Comparison of ENCODE assay signal across 23 cellular contexts in genomic region chr2:119253760-119254600, GRCh38. TPM values are rescaled to one million over a fixed set of nuclear protein-coding genes. Genes with fewer than 3 reads are reported as not detected.
DNase-seq lines count a peak whose midpoint lies in the region; ATAC-seq, FAIRE-seq and TF ChIP-seq lines count a peak whose summit lies in the region.
"Had no signal": no experiment of that assay in that cellular context is flagged by ENCODE, and none has a peak within 500 bp of the region (broad histone marks: within the 10 kb centered on the region; RNA-seq: fewer than 3 reads in every experiment).

No MANE protein-coding gene starts in this region.

- H3K23me2 ChIP-seq in H1 (ENCODE audit: low read depth, low read length): no peaks in the 10 kb centered on the region

- 88% methylated on average over 14 of the region's 14 CpGs; no CpG with 5 or more reads in 1 of the 2 experiments for WGBS in H1 (ENCODE audit: extremely low coverage in 1 of 2, insufficient coverage in 1 of 2, insufficient read length in 1 of 2, insufficient replicate concordance in 2 of 2, low coverage in 1 of 2, low lambda C conversion rate in 2 of 2, missing lambda C conversion rate in 1 of 2), 2 experiments
- WGBS in neuronal stem cell (ENCODE audit: extremely low coverage in 2 of 2, insufficient read length in 2 of 2, insufficient replicate concordance in 1 of 2), 2 donors: no CpG with 5 or more reads among the region's 14 CpGs

- 0 out of 2 replicates have a peak overlapping the region, but pooled peaks have one; percentile 53 for H2BK15ac ChIP-seq in H1 (ENCODE audit: low read length)
- H2BK15ac ChIP-seq in neuronal stem cell (ENCODE audit: low read length): peak overlapping the region; percentile 6

- FAIRE-seq in H1 (lab: Jason Lieb, UNC): no peak
- FAIRE-seq: colon had no signal

- H3K4me3 ChIP-seq in Caco-2 (ENCODE audit: low read depth, low read length) (no peak overlapping the region), NT2/D1 (ENCODE audit: insufficient read length, low read depth) (no peak overlapping the region), H1 (ENCODE audit: extremely low read depth in 1 of 4, insufficient read depth in 2 of 4, low read depth in 3 of 4, low read length in 4 of 4) (no peak overlapping the region), neuronal stem cell (ENCODE audit: low read length in 2 of 2) (no peak overlapping the region)
- H3K4me3 ChIP-seq in CD8-positive, alpha-beta T cell (ENCODE audit: low read depth, low read length): no peak overlapping the region
- H3K4me3 ChIP-seq: gastroesophageal sphincter, thoracic aorta had no signal

- H3K9me3 ChIP-seq in Caco-2 (no peaks in the 10 kb centered on the region), NT2/D1 (ENCODE audit: insufficient read depth, low read length) (no peaks in the 10 kb centered on the region), H1 (ENCODE audit: insufficient read depth in 2 of 2, low read depth in 1 of 2, low read length in 1 of 2) (no peaks in the 10 kb centered on the region), neuronal stem cell (replicated peaks in 1 of 2; ENCODE audit: control insufficient read depth in 2 of 2, insufficient read depth in 1 of 2, low read depth in 1 of 2, low read length in 2 of 2) (no peaks in the 10 kb centered on the region)
- H3K9me3 ChIP-seq in CD8-positive, alpha-beta T cell (ENCODE audit: low read length): no peaks in the 10 kb centered on the region
- H3K9me3 ChIP-seq: gastroesophageal sphincter, thoracic aorta had no signal

- peak overlapping the region; percentile 99 for H2BK12ac ChIP-seq in H1 (ENCODE audit: low read depth, low read length)
- H2BK12ac ChIP-seq in neuronal stem cell (ENCODE audit: low read length): no peak overlapping the region

- no peak overlapping the region for H3K23ac ChIP-seq in H1 (ENCODE audit: insufficient read length)
- H3K23ac ChIP-seq in neuronal stem cell (ENCODE audit: low read depth, low read length, poor library complexity): no peak overlapping the region

- peak overlapping the region; percentile 11 for H3K27ac Mint-ChIP-seq in Caco-2 (ENCODE audit: unreplicated experiment)
- no peak overlapping the region for H3K27ac Mint-ChIP-seq in CD8-positive, alpha-beta T cell
- H3K27ac Mint-ChIP-seq: activated naive CD4-positive, alpha-beta T cell treated with anti-CD3 and anti-CD28 coated beads, Interleukin-2, amount 50 U/mL, for 24 hours; CD4-positive, alpha-beta memory T cell had no signal

- DNase-seq in Caco-2 (no peak), NT2/D1 (ENCODE audit: low read depth, low spot score) (no peak), H1 (ENCODE audit: low read depth in 1 of 2, low spot score in 2 of 2) (no peak), neuronal stem cell (ENCODE audit: low spot score) (no peak), COLO829 (ENCODE audit: low spot score) (no peak), omental fat pad (ENCODE audit: low spot score) (no peak)
- no peak for DNase-seq in CD8-positive, alpha-beta T cell
- DNase-seq: activated CD4-positive, CD25-positive, alpha-beta regulatory T cell; CD4-positive, alpha-beta memory T cell; DMS79 treated with DMSO at 0.1 percent for 48 hours; midbrain; NCI-H1417 treated with DMSO at 0.1 percent for 48 hours; NCI-H2171; NCI-H748 treated with DMSO at 0.1 percent for 48 hours; nephron progenitor cell; OCI-M1; retina; T-helper 9 cell had no signal

- peaks cover 10% of the 10 kb centered on the region for H3K36me3 Mint-ChIP-seq in Caco-2 (ENCODE audit: insufficient read depth, unreplicated experiment)
- H3K36me3 Mint-ChIP-seq in CD8-positive, alpha-beta T cell: no peaks in the 10 kb centered on the region
- H3K36me3 Mint-ChIP-seq: activated naive CD4-positive, alpha-beta T cell treated with anti-CD3 and anti-CD28 coated beads, Interleukin-2, amount 50 U/mL, for 24 hours; CD4-positive, alpha-beta memory T cell had no signal

- ATAC-seq in omental fat pad (ENCODE audit: low FRiP score): no peak
- no peak for ATAC-seq in GM18870 (IDR thresholded peaks at IDR 0.05; ENCODE audit: unreplicated experiment)
- no peak for ATAC-seq in CD8-positive, alpha-beta T cell
- ATAC-seq: gastroesophageal sphincter had no signal

- H3K36me3 ChIP-seq in Caco-2 (ENCODE audit: control insufficient read depth, insufficient read depth, low read length): no peaks in the 10 kb centered on the region
- peaks cover 46% of the 10 kb centered on the region for H3K36me3 ChIP-seq in NT2/D1 (ENCODE audit: insufficient read depth, insufficient read length, low read length)
- H3K36me3 ChIP-seq in H1 (ENCODE audit: control insufficient read depth in 2 of 4, insufficient read depth in 4 of 4, low read length in 3 of 4): peaks cover 0 to 5% (median 2%) of the 10 kb centered on the region in 4 experiments; a peak in 2 of 8 replicates
- no peaks in the 10 kb centered on the region for H3K36me3 ChIP-seq in neuronal stem cell (replicated peaks in 1 of 2; ENCODE audit: control insufficient read depth in 2 of 2, insufficient read depth in 2 of 2, low read length in 2 of 2)
- no peaks in the 10 kb centered on the region for H3K36me3 ChIP-seq in CD8-positive, alpha-beta T cell (ENCODE audit: insufficient read depth, low read length)

- H3K27me3 ChIP-seq in Caco-2 (replicated peaks; ENCODE audit: control insufficient read depth, insufficient read depth, low read length): no peaks in the 10 kb centered on the region
- H3K27me3 ChIP-seq in NT2/D1 (ENCODE audit: insufficient read depth, insufficient read length): no peaks in the 10 kb centered on the region
- H3K27me3 ChIP-seq in H1 (replicated peaks in 1 of 4; ENCODE audit: control insufficient read depth in 3 of 4, extremely low read depth in 1 of 4, insufficient read depth in 3 of 4, low read length in 3 of 4): no peaks in the 10 kb centered on the region
- peaks cover 0 to 39% (median 0%) of the 10 kb centered on the region in 3 experiments for H3K27me3 ChIP-seq in neuronal stem cell (ENCODE audit: control insufficient read depth in 3 of 3, insufficient read depth in 3 of 3, low read depth in 1 of 3, low read length in 3 of 3)
- no peaks in the 10 kb centered on the region for H3K27me3 ChIP-seq in CD8-positive, alpha-beta T cell (ENCODE audit: insufficient read depth, low read length)
- H3K27me3 ChIP-seq: gastroesophageal sphincter had no signal

- H3K27ac ChIP-seq in H1 (ENCODE audit: low read depth, low read length) (no peak overlapping the region), neuronal stem cell (replicated peaks; ENCODE audit: low read length) (no peak overlapping the region)
- H3K27ac ChIP-seq in CD8-positive, alpha-beta T cell (ENCODE audit: low read depth, low read length): no peak overlapping the region
- H3K27ac ChIP-seq: gastroesophageal sphincter had no signal

- TF ChIP-seq EP300 in H1 (IDR thresholded peaks at IDR 0.05; ENCODE audit: borderline replicate concordance in 1 of 2, low read depth in 2 of 2, low read length in 2 of 2): no peak

- H3K4me1 Mint-ChIP-seq in Caco-2 (ENCODE audit: low read depth, unreplicated experiment): peaks cover 22% of the 10 kb centered on the region
- no peaks in the 10 kb centered on the region for H3K4me1 Mint-ChIP-seq in CD8-positive, alpha-beta T cell (ENCODE audit: low read depth)
- H3K4me1 Mint-ChIP-seq: activated naive CD4-positive, alpha-beta T cell treated with anti-CD3 and anti-CD28 coated beads, Interleukin-2, amount 50 U/mL, for 24 hours; CD4-positive, alpha-beta memory T cell had no signal

- H3K27me3 Mint-ChIP-seq in Caco-2 (ENCODE audit: insufficient read depth, unreplicated experiment): no peaks in the 10 kb centered on the region
- H3K27me3 Mint-ChIP-seq in CD8-positive, alpha-beta T cell (ENCODE audit: low read depth): peaks cover 5% of the 10 kb centered on the region
- H3K27me3 Mint-ChIP-seq: activated naive CD4-positive, alpha-beta T cell treated with anti-CD3 and anti-CD28 coated beads, Interleukin-2, amount 50 U/mL, for 24 hours had no signal

- no peak overlapping the region for H3K4ac ChIP-seq in H1 (replicated peaks; ENCODE audit: insufficient read length, low read depth, low read length)
- H3K4ac ChIP-seq in neuronal stem cell (ENCODE audit: low read length): no peak overlapping the region

- no peaks in the 10 kb centered on the region for H3K79me1 ChIP-seq in H1 (ENCODE audit: low read depth, low read length)
- H3K79me1 ChIP-seq in neuronal stem cell (ENCODE audit: low read depth, low read length): no peaks in the 10 kb centered on the region

- H3K4me2 ChIP-seq in H1 (ENCODE audit: insufficient read depth in 1 of 2, low read depth in 2 of 2, low read length in 2 of 2): no peak overlapping the region
- no peak overlapping the region for H3K4me2 ChIP-seq in neuronal stem cell (ENCODE audit: insufficient read depth, low read length, poor library complexity, severe bottlenecking)

- no peak overlapping the region for H2AFZ ChIP-seq in H1 (ENCODE audit: low read length)
- H2AFZ ChIP-seq in neuronal stem cell (ENCODE audit: low read length): no peak overlapping the region

- H3K9me3 Mint-ChIP-seq in Caco-2 (ENCODE audit: unreplicated experiment): no peaks in the 10 kb centered on the region
- no peaks in the 10 kb centered on the region for H3K9me3 Mint-ChIP-seq in CD8-positive, alpha-beta T cell
- H3K9me3 Mint-ChIP-seq: activated naive CD4-positive, alpha-beta T cell treated with anti-CD3 and anti-CD28 coated beads, Interleukin-2, amount 50 U/mL, for 24 hours; CD4-positive, alpha-beta memory T cell; nephron progenitor cell had no signal

- H2BK120ac ChIP-seq in H1 (replicated peaks; ENCODE audit: low read depth, low read length) (no peak overlapping the region), neuronal stem cell (ENCODE audit: low read depth, low read length) (no peak overlapping the region)

- POLR2A ChIA-PET in Caco-2 (lab: Charles Lee) (no interaction called here), H1 (lab: Charles Lee; ENCODE audit: partially characterized antibody) (interaction anchor here (1.4 to 2.0 kb wide), 2 partner anchors 11 to 13 kb away, joined by 4 to 5 read pairs; no protein-coding TSS in a partner anchor)
- POLR2A ChIA-PET in CD8-positive, alpha-beta T cell (lab: Charles Lee): no interaction called here

- H3K14ac ChIP-seq in H1 (ENCODE audit: insufficient read length) (no peak overlapping the region), neuronal stem cell (ENCODE audit: low read length) (no peak overlapping the region)

- H4K8ac ChIP-seq in H1 (ENCODE audit: extremely low read depth, insufficient read depth, low read length) (peak overlapping the region; percentile 69; the same call in 1 of the 2 replicates), neuronal stem cell (ENCODE audit: low read depth, low read length) (no peak overlapping the region)

- H3K18ac ChIP-seq in H1 (ENCODE audit: extremely low read depth, low read length): peak overlapping the region; percentile 60; the same call in 1 of the 2 replicates
- H3K18ac ChIP-seq in neuronal stem cell (ENCODE audit: low read length): no peak overlapping the region

- no TSS peak for BruUV-seq in Caco-2 (replicated peaks; lab: Mats Ljungman, UMichigan)

- H3K9ac ChIP-seq in NT2/D1 (ENCODE audit: insufficient read length, low read depth) (peak overlapping the region; percentile 27), H1 (replicated peaks in 1 of 4; ENCODE audit: extremely low read depth in 1 of 4, low read depth in 3 of 4, low read length in 3 of 4) (no peak overlapping the region), neuronal stem cell (ENCODE audit: low read depth, low read length, poor library complexity) (no peak overlapping the region)

- H2BK5ac ChIP-seq in H1 (ENCODE audit: low read depth, low read length): peak overlapping the region; percentile 93
- no peak overlapping the region for H2BK5ac ChIP-seq in neuronal stem cell (ENCODE audit: low read length)

- H3K79me2 ChIP-seq in H1 (ENCODE audit: control insufficient read depth in 1 of 2, insufficient read depth in 2 of 2, low read length in 2 of 2): no peaks in the 10 kb centered on the region

- no peak for TF ChIP-seq RAD21 in H1 (IDR thresholded peaks at IDR 0.05 in 1 of 2, conservative IDR thresholded peaks at IDR 0.05 in 1 of 2; ENCODE audit: low read depth in 2 of 2, low read length in 2 of 2)

- no peak overlapping the region for H4K5ac ChIP-seq in H1 (ENCODE audit: insufficient read length, low read depth, low read length)

- H4K20me1 ChIP-seq in H1 (replicated peaks in 1 of 2; ENCODE audit: control insufficient read depth in 1 of 2, insufficient read depth in 2 of 2, low read length in 2 of 2): peaks cover 0 to 3% of the 10 kb centered on the region in 2 experiments

- TF ChIP-seq CTCF in Caco-2 (IDR thresholded peaks at IDR 0.05; ENCODE audit: insufficient read depth in 1 of 2, low read depth in 1 of 2, low read length in 1 of 2, severe bottlenecking in 1 of 2, unreplicated experiment in 1 of 2) (no peak), H1 (IDR thresholded peaks at IDR 0.05; ENCODE audit: control extremely low read depth in 1 of 3, insufficient read depth in 1 of 3, low read depth in 1 of 3, low read length in 3 of 3) (no peak), omental fat pad (IDR thresholded peaks at IDR 0.05) (no peak)
- TF ChIP-seq CTCF in CD8-positive, alpha-beta T cell (IDR thresholded peaks at IDR 0.05): no peak

- no peak for TF ChIP-seq POLR2A in H1 (IDR thresholded peaks at IDR 0.05; ENCODE audit: control extremely low read depth in 1 of 2, low read depth in 2 of 2, low read length in 2 of 2)

- no peak overlapping the region for H3K4me3 Mint-ChIP-seq in Caco-2 (ENCODE audit: unreplicated experiment)
- no peak overlapping the region for H3K4me3 Mint-ChIP-seq in CD8-positive, alpha-beta T cell
- H3K4me3 Mint-ChIP-seq: activated naive CD4-positive, alpha-beta T cell treated with anti-CD3 and anti-CD28 coated beads, Interleukin-2, amount 50 U/mL, for 24 hours; CD4-positive, alpha-beta memory T cell; nephron progenitor cell had no signal

- peak overlapping the region; percentile 98 for H2AK5ac ChIP-seq in H1 (ENCODE audit: low read depth, low read length)
- H2AK5ac ChIP-seq in neuronal stem cell (ENCODE audit: low read depth, low read length): peak overlapping the region; percentile 28

- peak overlapping the region; percentile 9 for H4K91ac ChIP-seq in H1 (replicated peaks; ENCODE audit: insufficient read length, low read length)
- H4K91ac ChIP-seq in neuronal stem cell (ENCODE audit: low read depth, low read length, poor library complexity): no peak overlapping the region

- CTCF ChIA-PET in Caco-2 (lab: Charles Lee) (no interaction called here), H1 (lab: Charles Lee; ENCODE audit: partially characterized antibody) (interaction anchor here (0.9 to 3.3 kb wide), 6 partner anchors 12 to 59 kb away, joined by 3 to 20 read pairs (median 6); no protein-coding TSS in a partner anchor)
- CTCF ChIA-PET in CD8-positive, alpha-beta T cell (lab: Charles Lee): no interaction called here

- H3K4me1 ChIP-seq in Caco-2 (peaks cover 35% of the 10 kb centered on the region), NT2/D1 (ENCODE audit: insufficient read depth, insufficient read length) (peaks cover 39% of the 10 kb centered on the region), H1 (replicated peaks in 1 of 4; ENCODE audit: control insufficient read depth in 3 of 4, insufficient read depth in 4 of 4, low read length in 3 of 4) (peaks cover 11 to 29% (median 22%) of the 10 kb centered on the region in 4 experiments), neuronal stem cell (ENCODE audit: control insufficient read depth in 2 of 2, insufficient read depth in 1 of 2, low read depth in 1 of 2, low read length in 2 of 2) (peaks cover 3 to 8% of the 10 kb centered on the region in 2 donors)
- no peaks in the 10 kb centered on the region for H3K4me1 ChIP-seq in CD8-positive, alpha-beta T cell (ENCODE audit: insufficient read depth, low read length)

- H3K56ac ChIP-seq in H1 (replicated peaks; ENCODE audit: insufficient read length, low read depth, low read length): no peak overlapping the region

- intact Hi-C loops in Caco-2 (cut with micrococcal nuclease; ENCODE audit: unreplicated experiment): no loop called here
- intact Hi-C loops in CD8-positive, alpha-beta T cell (cut with DNase I, micrococcal nuclease): no loop called here

- peak overlapping the region; percentile 57; the same call in 1 of the 2 replicates for H2BK20ac ChIP-seq in H1 (ENCODE audit: low read length)

RNA-seq across cellular contexts. Expression of gene STEAP3, which starts 30.3 kb away (rescaled TPM):
- total RNA-seq in Caco-2 (2022): 20.1 and 20.4 TPM in 2 replicates
- total RNA-seq in H1 (2021; fragmentation: NEBNext Ultra II Directional; extraction: Animal tissue kit (Norgen Biotek cat#: 25700)): 21.7 and 22.2 TPM in 2 replicates
- 27.9 and 40.1 TPM in 2 replicates for polyA plus RNA-seq in H1 (2011; rRNA removed)
- polyA plus RNA-seq in H1 (2011; cell fraction: cytosol; rRNA removed): 18.9 TPM
- 37.7 TPM for polyA plus RNA-seq in H1 (2011; cell fraction: nucleus; rRNA removed)
- 18.7 to 23.4 TPM (median 21.9 TPM) in 4 replicates for polyA plus RNA-seq in H1 (2012, experiment 1 of 2)
- 19.4 TPM for polyA plus RNA-seq in H1 (2012, experiment 2 of 2)
- 25.2 TPM for polyA plus RNA-seq in H1 (2013, experiment 1 of 2)
- polyA plus RNA-seq in H1 (2013, experiment 2 of 2): 25.2 TPM
- 21.9 and 35.2 TPM in 2 replicates for polyA minus RNA-seq in H1 (2011; rRNA and poly(A)+ RNA removed)
- 23.3 TPM for polyA minus RNA-seq in H1 (2011; cell fraction: cytosol; rRNA and poly(A)+ RNA removed)
- polyA minus RNA-seq in H1 (2011; cell fraction: nucleus; rRNA and poly(A)+ RNA removed): 23.5 TPM
- 0.47 TPM for polyA plus RNA-seq in neuronal stem cell (2013, experiment 1 of 2)
- polyA plus RNA-seq in neuronal stem cell (2013, experiment 2 of 2): 0.54 TPM
- total RNA-seq in omental fat pad: 10 to 100 TPM in 3 of 4 donors, 1 to 10 TPM in 1; 9.4 to 22.4 (median 16.3) TPM
- total RNA-seq in CD8-positive, alpha-beta T cell: not detected
- polyA plus RNA-seq: CD4-positive, alpha-beta memory T cell had no signal

Comparison
In these comparisons a context has a peak if more than half of its experiments do, and no peak if none do; other contexts are left out.
1. RNA of gene STEAP3, which starts 30.3 kb away (total RNA-seq): 21.7 to 22.2 TPM in H1, 20.1 to 20.4 TPM in Caco-2 and 9.4 to 22.4 TPM in omental fat pad; not detected in CD8-positive, alpha-beta T cell; every median in the first group is over 4 times any median in the second.